ENCODE assay signal across 8 cellular contexts in genomic region chr1:67532452-67533216, GRCh38.
DNase-seq lines count a peak whose midpoint lies in the region; ATAC-seq and TF ChIP-seq lines count a peak whose summit lies in the region.

No MANE protein-coding gene starts in this region.

- H3K27ac Mint-ChIP-seq in endodermal cell (no peak overlapping the region), memory B cell (no peak overlapping the region)

- ATAC-seq in GM21786 (IDR thresholded peaks at IDR 0.05; ENCODE audit: unreplicated experiment) (peak; percentile 60), memory B cell (ENCODE audit: low read depth) (peak; percentile 41), HG03095 (IDR thresholded peaks at IDR 0.05; ENCODE audit: unreplicated experiment) (no peak), HG03457 (IDR thresholded peaks at IDR 0.05; ENCODE audit: unreplicated experiment) (no peak)

- no peak overlapping the region for H3K27ac ChIP-seq in endodermal cell (ENCODE audit: low read depth, low read length)

- no peak overlapping the region for H3K4me3 Mint-ChIP-seq in endodermal cell
- H3K4me3 Mint-ChIP-seq in memory B cell = no peak overlapping the region

- H3K4me3 ChIP-seq in endodermal cell (ENCODE audit: low read length) = no peak overlapping the region

- peaks cover 7% of the 10 kb centered on the region for H3K4me1 Mint-ChIP-seq in endodermal cell
- H3K4me1 Mint-ChIP-seq in memory B cell = no peaks in the 10 kb centered on the region

- no peaks in the 10 kb centered on the region for H3K9me3 ChIP-seq in endodermal cell (ENCODE audit: control insufficient read depth, low read length)

- H3K36me3 ChIP-seq in endodermal cell (ENCODE audit: control insufficient read depth, insufficient read depth, low read length) = no peaks in the 10 kb centered on the region

- peak; percentile 84 for TF ChIP-seq CTCF in endodermal cell (conservative IDR thresholded peaks at IDR 0.05)

- H3K36me3 Mint-ChIP-seq in endodermal cell (ENCODE audit: low read depth) = no peaks in the 10 kb centered on the region
- H3K36me3 Mint-ChIP-seq in memory B cell = peaks cover 2% of the 10 kb centered on the region

- 83% methylated on average over 7 of the region's 7 CpGs for WGBS in endodermal cell (ENCODE audit: insufficient coverage in 1 of 2, insufficient read length in 1 of 2), 2 experiments

- peaks cover 1% of the 10 kb centered on the region for H3K27me3 Mint-ChIP-seq in endodermal cell (ENCODE audit: insufficient read depth)
- H3K27me3 Mint-ChIP-seq in memory B cell = peaks cover 4% of the 10 kb centered on the region

- no peak overlapping the region for H3K9ac ChIP-seq in endodermal cell (ENCODE audit: extremely low read depth, low read length, poor library complexity, severe bottlenecking)

- peaks cover under 1% of the 10 kb centered on the region for H3K4me1 ChIP-seq in endodermal cell (ENCODE audit: control insufficient read depth, insufficient read depth, low read length)

- peak; percentile 82 for DNase-seq in EL
- peak; percentile 80 for DNase-seq in M059J (ENCODE audit: low read depth)
- peak; percentile 89 for DNase-seq in RKO (ENCODE audit: low spot score)
- peak; percentile 75 for DNase-seq in endodermal cell
- peak; percentile 12 to 20 for DNase-seq in memory B cell (ENCODE audit: low spot score in 2 of 2)

- no peaks in the 10 kb centered on the region for H3K9me3 Mint-ChIP-seq in endodermal cell
- H3K9me3 Mint-ChIP-seq in memory B cell = no peaks in the 10 kb centered on the region

- H3K27me3 ChIP-seq in endodermal cell (ENCODE audit: control insufficient read depth, insufficient read depth, low read length, poor library complexity, severe bottlenecking) = no peaks in the 10 kb centered on the region

Comparison
In these comparisons a context has a peak if more than half of its experiments do, and no peak if none do; other contexts are left out.
1. DNase-seq: peak in every context shown above with its lines; median percentile 89 in RKO; 82 in EL; 80 in M059J; 75 in endodermal cell; 16 in memory B cell.
2. ATAC-seq: peak in GM21786 (single experiment) and memory B cell (single experiment); none in HG03095 (single experiment) and HG03457 (single experiment).